In genomic region chr11:104897891-104898684, GRCh38 we compare ENCODE assay signal across 9 cellular contexts. TPM values are rescaled to one million over a fixed set of nuclear protein-coding genes. Genes with fewer than 3 reads are reported as not detected.
DNase-seq lines count a peak whose midpoint lies in the region; ATAC-seq and TF ChIP-seq lines count a peak whose summit lies in the region.
"Had no signal": no experiment of that assay in that cellular context is flagged by ENCODE, and none has a peak within 500 bp of the region (broad histone marks: within the 10 kb centered on the region; RNA-seq: fewer than 3 reads in every experiment).

TSS of gene CASP12 (minus strand) at chr11:104898460.

- TF ChIP-seq CTCF in GM06990 (IDR thresholded peaks at IDR 0.05; ENCODE audit: insufficient read depth, low read length, poor library complexity, severe bottlenecking): no peak

- DNase-seq in GM06990 (ENCODE audit: extremely low read depth, insufficient read length) (peak; percentile 31), cerebellar cortex (ENCODE audit: low spot score) (peak; percentile 90), myocyte (ENCODE audit: low read depth) (peak; percentile 26), NCI-H187 (lab: John Stamatoyannopoulos, UW) (no peak)
- no peak for DNase-seq in stimulated activated CD4-positive, alpha-beta T cell treated with anti-CD3 and anti-CD28 coated beads, Interleukin-15, amount 100 ng/mL, for 24 hours
- DNase-seq: NCI-H510A treated with DMSO at 0.1 percent for 48 hours had no signal

- no peaks in the 10 kb centered on the region for H3K36me3 ChIP-seq in GM06990 (ENCODE audit: control insufficient read depth, insufficient read depth, low read length)

- H3K4me3 ChIP-seq in GM06990 (replicated peaks; ENCODE audit: low read depth, low read length): no peak within 1 kb of the TSS

- H3K27me3 ChIP-seq in GM06990 (replicated peaks; ENCODE audit: control insufficient read depth, insufficient read depth, low read length): no peaks in the 10 kb centered on the region

- ATAC-seq in GM21786 (IDR thresholded peaks at IDR 0.05; ENCODE audit: unreplicated experiment): peak; percentile 77
- no peak for ATAC-seq in GM18873 (IDR thresholded peaks at IDR 0.05; ENCODE audit: low FRiP score, unreplicated experiment)
- no peak for ATAC-seq in HG03039 (IDR thresholded peaks at IDR 0.05; ENCODE audit: unreplicated experiment)

RNA-seq across cellular contexts. Expression of gene CASP12, which starts in this region (rescaled TPM):
- not detected in 2 replicates for total RNA-seq in myocyte
- polyA plus RNA-seq in myocyte (2012): 0.09 TPM

Comparison
In these comparisons a context has a peak if more than half of its experiments do, and no peak if none do; other contexts are left out.
1. Peak in DNase-seq in myocyte; RNA of the gene not detected or under 1 TPM.
2. DNase-seq: peak in GM06990 (single experiment) and cerebellar cortex (single experiment); none in NCI-H187 (0 of 2) and stimulated activated CD4-positive, alpha-beta T cell treated with anti-CD3 and anti-CD28 coated beads, Interleukin-15, amount 100 ng/mL, for 24 hours (single experiment).